13 cellular contexts compared by ENCODE assay signal in genomic region chr3:13111874-13112520, GRCh38. TPM values are rescaled to one million over a fixed set of nuclear protein-coding genes. Genes with fewer than 3 reads are reported as not detected.
DNase-seq lines count a peak whose midpoint lies in the region; ATAC-seq and TF ChIP-seq lines count a peak whose summit lies in the region.
"Had no signal": no experiment of that assay in that cellular context is flagged by ENCODE, and none has a peak within 500 bp of the region (broad histone marks: within the 10 kb centered on the region; RNA-seq: fewer than 3 reads in every experiment).

No MANE protein-coding gene starts in this region.

- peaks cover 15% of the 10 kb centered on the region for H3K4me1 ChIP-seq in mesenchymal stem cell (ENCODE audit: control insufficient read depth, insufficient read depth, low read depth, low read length)
- H3K4me1 ChIP-seq: SJSA1 had no signal

- H3K4me3 ChIP-seq in mesenchymal stem cell (ENCODE audit: insufficient read depth in 1 of 2, low read depth in 1 of 2, low read length in 2 of 2), result no peak overlapping the region
- H3K4me3 ChIP-seq: SJSA1 had no signal

- no peak overlapping the region for H3K9ac ChIP-seq in mesenchymal stem cell (ENCODE audit: low read length)

- peak overlapping the region in 1 of 2 experiments; percentile 44 for H3K14ac ChIP-seq in mesenchymal stem cell (ENCODE audit: low read length in 2 of 2)

- H3K4me3 Mint-ChIP-seq in WTC11 (no peak overlapping the region), natural killer cell (no peak overlapping the region)
- H3K4me3 Mint-ChIP-seq in stimulated activated naive CD8-positive, alpha-beta T cell treated with anti-CD3 and anti-CD28 coated beads, Interleukin-15, amount 100 ng/mL, for 72 hours, result no peak overlapping the region

- no peak overlapping the region for H4K8ac ChIP-seq in mesenchymal stem cell (ENCODE audit: low read length)

- H2AFZ ChIP-seq in mesenchymal stem cell (ENCODE audit: low read depth, low read length), result no peak overlapping the region

- H3K4me1 Mint-ChIP-seq in WTC11, result peaks cover 21% of the 10 kb centered on the region
- H3K4me1 Mint-ChIP-seq in stimulated activated naive CD8-positive, alpha-beta T cell treated with anti-CD3 and anti-CD28 coated beads, Interleukin-15, amount 100 ng/mL, for 72 hours, result peaks cover 15% of the 10 kb centered on the region
- H3K4me1 Mint-ChIP-seq in natural killer cell, result peaks cover 4 to 9% of the 10 kb centered on the region in 2 donors

- H3K27ac ChIP-seq in mesenchymal stem cell (ENCODE audit: low read length, poor library complexity, severe bottlenecking), result no peak overlapping the region
- H3K27ac ChIP-seq: brain microvascular endothelial cell, SJSA1 had no signal

- no peak overlapping the region for H3K4ac ChIP-seq in mesenchymal stem cell (ENCODE audit: low read depth in 1 of 2, low read length in 2 of 2)

- ATAC-seq in left ventricle myocardium superior, result peak; percentile 38
- no peak for ATAC-seq in WTC11
- no peak for ATAC-seq in GM18511 (IDR thresholded peaks at IDR 0.05; ENCODE audit: unreplicated experiment)
- no peak for ATAC-seq in stimulated activated naive CD8-positive, alpha-beta T cell treated with anti-CD3 and anti-CD28 coated beads, Interleukin-15, amount 100 ng/mL, for 72 hours
- ATAC-seq in GM19351 (IDR thresholded peaks at IDR 0.05; ENCODE audit: unreplicated experiment), result no peak
- no peak for ATAC-seq in natural killer cell
- ATAC-seq: naive thymus-derived CD4-positive, alpha-beta T cell had no signal

- CTCF ChIA-PET in WTC11 (lab: Charles Lee), result interaction anchor here (0.6 to 1.4 kb wide), 4 partner anchors 8 to 87 kb away, joined by 3 to 8 read pairs (median 4); no protein-coding TSS in a partner anchor

- H4K91ac ChIP-seq in mesenchymal stem cell (ENCODE audit: low read length), result peak overlapping the region; percentile 74

- WGBS in mesenchymal stem cell, result 77% methylated on average over 12 of the region's 12 CpGs

- no peaks in the 10 kb centered on the region for H3K79me1 ChIP-seq in mesenchymal stem cell (replicated peaks; ENCODE audit: low read length, poor library complexity, severe bottlenecking)

- H3K36me3 ChIP-seq in mesenchymal stem cell (ENCODE audit: control insufficient read depth in 1 of 2, insufficient read depth in 2 of 2, low read depth in 1 of 2, low read length in 2 of 2), result no peaks in the 10 kb centered on the region
- H3K36me3 ChIP-seq: brain microvascular endothelial cell, SJSA1 had no signal

- no peak overlapping the region for H3K23ac ChIP-seq in mesenchymal stem cell (ENCODE audit: low read length in 2 of 2)

- H3K9me3 Mint-ChIP-seq in WTC11 (no peaks in the 10 kb centered on the region), natural killer cell (no peaks in the 10 kb centered on the region)
- H3K9me3 Mint-ChIP-seq in stimulated activated naive CD8-positive, alpha-beta T cell treated with anti-CD3 and anti-CD28 coated beads, Interleukin-15, amount 100 ng/mL, for 72 hours, result no peaks in the 10 kb centered on the region
- H3K9me3 Mint-ChIP-seq: naive thymus-derived CD4-positive, alpha-beta T cell had no signal

- no peaks in the 10 kb centered on the region for H3K9me3 ChIP-seq in mesenchymal stem cell (ENCODE audit: control insufficient read depth, low read length)
- H3K9me3 ChIP-seq: SJSA1 had no signal

- H2BK120ac ChIP-seq in mesenchymal stem cell (ENCODE audit: low read depth, low read length), result no peak overlapping the region

- peak overlapping the region in 1 of 2 experiments; percentile 48 for H3K18ac ChIP-seq in mesenchymal stem cell (ENCODE audit: low read depth in 1 of 2, low read length in 2 of 2)

- peak; percentile 19 for DNase-seq in left ventricle myocardium superior
- DNase-seq in cardiac septum (ENCODE audit: low spot score), result no peak
- no peak for DNase-seq in WTC11 (ENCODE audit: low spot score)
- DNase-seq in mesenchymal stem cell, result no peak
- no peak for DNase-seq in stimulated activated naive CD8-positive, alpha-beta T cell treated with anti-CD3 and anti-CD28 coated beads, Interleukin-15, amount 100 ng/mL, for 72 hours
- no peak for DNase-seq in natural killer cell
- DNase-seq: activated T-cell treated with anti-CD3 and anti-CD28 coated beads, Interleukin-2, amount 50 U/mL, for 48 hours; brain microvascular endothelial cell; naive thymus-derived CD4-positive, alpha-beta T cell; stimulated activated CD4-positive, alpha-beta T cell treated with anti-CD3 and anti-CD28 coated beads, Interleukin-12 subunit alpha, Interleukin-12 subunit beta, amount 100 ng/mL, for 4 hours had no signal

- no peak overlapping the region for H2BK5ac ChIP-seq in mesenchymal stem cell (ENCODE audit: low read depth, low read length, poor library complexity, severe bottlenecking)

- peaks cover 38 to 63% of the 10 kb centered on the region in 2 experiments for H3K27me3 ChIP-seq in mesenchymal stem cell (ENCODE audit: control insufficient read depth in 1 of 2, insufficient read depth in 1 of 2, low read length in 2 of 2)
- H3K27me3 ChIP-seq: brain microvascular endothelial cell, SJSA1 had no signal

- H3K36me3 Mint-ChIP-seq in WTC11 (no peaks in the 10 kb centered on the region), natural killer cell (no peaks in the 10 kb centered on the region)
- H3K36me3 Mint-ChIP-seq: naive thymus-derived CD4-positive, alpha-beta T cell had no signal

- H3K27me3 Mint-ChIP-seq in WTC11 (ENCODE audit: low read depth), result no peaks in the 10 kb centered on the region
- peaks cover 5% of the 10 kb centered on the region for H3K27me3 Mint-ChIP-seq in stimulated activated naive CD8-positive, alpha-beta T cell treated with anti-CD3 and anti-CD28 coated beads, Interleukin-15, amount 100 ng/mL, for 72 hours
- H3K27me3 Mint-ChIP-seq in natural killer cell (ENCODE audit: low read depth in 2 of 2), result peaks cover 0 to 7% of the 10 kb centered on the region in 2 donors

- H3K4me2 ChIP-seq in mesenchymal stem cell (ENCODE audit: low read length, poor library complexity, severe bottlenecking), result no peak overlapping the region

- no peak for TF ChIP-seq CTCF in WTC11 (IDR thresholded peaks at IDR 0.05)
- no peak for TF ChIP-seq CTCF in natural killer cell (IDR thresholded peaks at IDR 0.05)

- no peak overlapping the region for H2BK12ac ChIP-seq in mesenchymal stem cell (ENCODE audit: low read length in 2 of 2)

- H2BK15ac ChIP-seq in mesenchymal stem cell (ENCODE audit: low read depth, poor library complexity, severe bottlenecking), result no peak overlapping the region

- H3K27ac Mint-ChIP-seq in WTC11 (0 out of 2 replicates have a peak overlapping the region, but pooled peaks have one; percentile 54), natural killer cell (peak overlapping the region in 1 of 2 donors; percentile 63)
- H3K27ac Mint-ChIP-seq in stimulated activated naive CD8-positive, alpha-beta T cell treated with anti-CD3 and anti-CD28 coated beads, Interleukin-15, amount 100 ng/mL, for 72 hours, result no peak overlapping the region

- intact Hi-C loops in left ventricle myocardium superior (cut with micrococcal nuclease), result no loop called here
- intact Hi-C loops in cardiac septum (cut with DNase I), result no loop called here
- intact Hi-C loops in natural killer cell (cut with micrococcal nuclease), result no loop called here

- no peak overlapping the region for H2AK5ac ChIP-seq in mesenchymal stem cell (ENCODE audit: low read length, severe bottlenecking)

- POLR2A ChIA-PET in WTC11 (lab: Charles Lee), result interaction anchor here (0.5 kb wide), 1 partner anchor 154 kb away, joined by 3 read pairs; no protein-coding TSS in a partner anchor

TF ChIP-seq in WTC11, 78 proteins besides CTCF, POLR2A, EP300 and RAD21:
- TF ChIP-seq GABPB1 (CRISPR knock-in tag; IDR thresholded peaks at IDR 0.05) (0 out of 2 replicates have a peak, but pooled peaks have one; percentile 25), PRDM15 (CRISPR knock-in tag; IDR thresholded peaks at IDR 0.05) (no peak)

RNA-seq across cellular contexts. Expression of gene IQSEC1, which starts 38.8 kb away (rescaled TPM):
- total RNA-seq in left ventricle myocardium superior, result 95.1 TPM
- 59.7 TPM for total RNA-seq in cardiac septum
- 35.0 to 37.2 TPM (median 36.4 TPM) in 3 replicates for total RNA-seq in WTC11 (2021)
- 17.8 TPM for polyA plus RNA-seq in mesenchymal stem cell (2013, experiment 1 of 2)
- polyA plus RNA-seq in mesenchymal stem cell (2013, experiment 2 of 2), result 17.1 TPM
- 100 to 1,000 TPM; 124 to 189 (median 138) TPM for total RNA-seq in natural killer cell
